ENCODE assay signal across 10 cellular contexts in the genomic region with DNA sequence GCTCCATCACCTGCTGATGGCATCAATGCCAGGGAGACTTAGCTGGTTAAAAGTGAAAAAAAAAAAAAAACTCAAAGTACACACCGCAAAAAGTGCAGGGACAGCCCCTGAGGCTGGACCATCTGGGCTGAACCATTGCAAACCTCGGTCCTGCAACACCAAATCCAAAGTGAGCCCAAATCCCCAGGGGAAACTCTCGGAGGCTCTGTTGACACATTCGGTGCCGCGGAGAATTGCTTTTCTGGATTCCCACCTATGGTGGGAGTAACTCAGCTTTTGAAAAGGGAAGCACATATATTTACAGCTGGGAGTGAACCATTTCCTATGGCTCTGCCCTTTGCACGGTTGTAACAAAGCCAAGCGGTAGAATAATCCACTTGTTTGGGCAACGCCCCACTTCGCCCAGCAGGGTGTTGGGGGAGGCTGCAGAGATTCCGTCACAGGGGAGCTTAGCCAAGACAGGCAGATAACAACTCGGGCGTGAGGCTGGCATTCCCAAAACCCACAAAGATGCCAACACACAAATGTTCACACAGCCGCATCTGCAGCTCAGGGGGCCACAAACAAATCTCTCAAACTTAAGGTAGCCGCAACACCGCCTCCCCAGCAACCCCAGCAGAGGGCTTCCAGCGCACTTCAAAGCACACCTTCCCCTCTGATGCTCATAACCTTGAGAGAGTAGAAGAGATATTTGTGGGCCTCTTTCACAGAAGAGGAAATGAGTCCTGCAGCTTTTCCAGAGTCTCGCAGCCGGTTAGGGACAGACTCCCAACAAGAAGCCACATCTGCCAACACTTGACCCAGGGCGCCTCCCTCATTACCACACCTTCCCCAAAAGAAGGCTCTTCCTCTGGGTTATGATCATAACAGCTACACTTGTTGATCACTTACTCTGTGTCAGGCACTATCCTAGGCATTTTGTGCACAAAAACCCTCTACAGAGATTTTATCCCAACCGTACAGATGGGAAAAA. TPM values are rescaled to one million over a fixed set of nuclear protein-coding genes. Genes with fewer than 3 reads are reported as not detected.
DNase-seq lines count a peak whose midpoint lies in the region; ATAC-seq, FAIRE-seq and TF ChIP-seq lines count a peak whose summit lies in the region.
"Had no signal": no experiment of that assay in that cellular context is flagged by ENCODE, and none has a peak within 500 bp of the region (broad histone marks: within the 10 kb centered on the region; RNA-seq: fewer than 3 reads in every experiment).

No MANE protein-coding gene starts in this region.

- CTCF ChIA-PET in activated CD4-positive, alpha-beta T cell treated with anti-CD3 and anti-CD28 coated beads for 36 hours (lab: Charles Lee) = interaction anchor here (0.9 to 2.4 kb wide), 4 partner anchors 20 to 245 kb away, joined by 3 to 19 read pairs (median 4); no protein-coding TSS in a partner anchor

- H3K27ac Mint-ChIP-seq in activated CD4-positive, alpha-beta T cell treated with anti-CD3 and anti-CD28 coated beads for 36 hours = no peak overlapping the region

- peak overlapping the region; percentile 30 for H3K4me2 ChIP-seq in skeletal muscle satellite cell (ENCODE audit: low read length)

- H3K9ac ChIP-seq in skeletal muscle satellite cell (ENCODE audit: low read depth, low read length) = no peak overlapping the region

- H3K4me3 ChIP-seq in MG63 (no peak overlapping the region), bronchial epithelial cell (ENCODE audit: low read depth, low read length) (no peak overlapping the region), skeletal muscle satellite cell (ENCODE audit: low read length) (no peak overlapping the region)

- ATAC-seq in activated CD4-positive, alpha-beta T cell treated with anti-CD3 and anti-CD28 coated beads for 36 hours = no peak
- no peak for ATAC-seq in GM19463 (IDR thresholded peaks at IDR 0.05; ENCODE audit: unreplicated experiment)
- no peak for ATAC-seq in GM21528 (IDR thresholded peaks at IDR 0.05; ENCODE audit: low FRiP score, unreplicated experiment)

- FAIRE-seq in bronchial epithelial cell (lab: Jason Lieb, UNC) = no peak
- FAIRE-seq: endothelial cell of umbilical vein had no signal

- H3K36me3 Mint-ChIP-seq in activated CD4-positive, alpha-beta T cell treated with anti-CD3 and anti-CD28 coated beads for 36 hours (ENCODE audit: low read depth) = peaks cover 56% of the 10 kb centered on the region

- no peaks in the 10 kb centered on the region for H3K36me3 ChIP-seq in MG63
- H3K36me3 ChIP-seq in bronchial epithelial cell (ENCODE audit: control insufficient read depth, insufficient read depth, low read length) = no peaks in the 10 kb centered on the region
- H3K36me3 ChIP-seq in skeletal muscle satellite cell (ENCODE audit: insufficient read depth, low read length) = no peaks in the 10 kb centered on the region

- H3K9me3 ChIP-seq in MG63 (no peaks in the 10 kb centered on the region), skeletal muscle satellite cell (replicated peaks; ENCODE audit: low read length) (no peaks in the 10 kb centered on the region)

- no peaks in the 10 kb centered on the region for H3K9me3 Mint-ChIP-seq in activated CD4-positive, alpha-beta T cell treated with anti-CD3 and anti-CD28 coated beads for 36 hours (ENCODE audit: low read depth)
- H3K9me3 Mint-ChIP-seq: neural crest cell had no signal

- intact Hi-C loops in activated CD4-positive, alpha-beta T cell treated with anti-CD3 and anti-CD28 coated beads for 36 hours (cut with DNase I, micrococcal nuclease) = no loop called here

- H3K27me3 Mint-ChIP-seq in activated CD4-positive, alpha-beta T cell treated with anti-CD3 and anti-CD28 coated beads for 36 hours = no peaks in the 10 kb centered on the region

- peaks cover 56% of the 10 kb centered on the region for H3K4me1 Mint-ChIP-seq in activated CD4-positive, alpha-beta T cell treated with anti-CD3 and anti-CD28 coated beads for 36 hours
- H3K4me1 Mint-ChIP-seq: neural crest cell had no signal

- TF ChIP-seq CTCF in bronchial epithelial cell (IDR thresholded peaks at IDR 0.05; ENCODE audit: insufficient read depth, low read length, severe bottlenecking) = no peak

- no peak for DNase-seq in activated CD4-positive, alpha-beta T cell treated with anti-CD3 and anti-CD28 coated beads for 36 hours
- DNase-seq in activated CD4-positive, alpha-beta T cell treated with anti-CD3 and anti-CD28 coated beads for 4 hours = no peak
- peak; percentile 76 for DNase-seq in MG63
- peak; percentile 51 for DNase-seq in bronchial epithelial cell (ENCODE audit: low read depth)
- DNase-seq in HuH-7.5 (ENCODE audit: low spot score) = no peak

- POLR2A ChIA-PET in activated CD4-positive, alpha-beta T cell treated with anti-CD3 and anti-CD28 coated beads for 36 hours (lab: Charles Lee) = no interaction called here

- H3K27me3 ChIP-seq in MG63 (no peaks in the 10 kb centered on the region), bronchial epithelial cell (ENCODE audit: control insufficient read depth, insufficient read depth, low read length) (peaks cover 3% of the 10 kb centered on the region), skeletal muscle satellite cell (ENCODE audit: control insufficient read depth, insufficient read depth, low read length) (peaks cover 30% of the 10 kb centered on the region)

- peak overlapping the region; percentile 34 for H3K4me3 Mint-ChIP-seq in activated CD4-positive, alpha-beta T cell treated with anti-CD3 and anti-CD28 coated beads for 36 hours
- H3K4me3 Mint-ChIP-seq: neural crest cell had no signal

- no peaks in the 10 kb centered on the region for H3K4me1 ChIP-seq in skeletal muscle satellite cell (ENCODE audit: control insufficient read depth, insufficient read depth, low read length)

RNA-seq across cellular contexts. Expression of a gene that starts 11.4 kb away (rescaled TPM):
- total RNA-seq in activated CD4-positive, alpha-beta T cell treated with anti-CD3 and anti-CD28 coated beads for 36 hours = 10 to 100 TPM; 72.2 to 89.9 TPM
- total RNA-seq in MG63 (2014; rRNA removed; shearing (Covaris generic); ENCODE audit: low replicate concordance) = 0.03 TPM in 1 of 2 replicates, not detected in the other
- total RNA-seq in bronchial epithelial cell = under 0.01 TPM in 2 replicates
- under 0.01 and 0.25 TPM in 2 replicates for total RNA-seq in skeletal muscle satellite cell (2012; rRNA removed)
- total RNA-seq: endothelial cell of umbilical vein had no signal

Comparison
In these comparisons a context has a peak if more than half of its experiments do, and no peak if none do; other contexts are left out.
1. DNase-seq: peak in MG63 (single experiment) and bronchial epithelial cell (single experiment); none in activated CD4-positive, alpha-beta T cell treated with anti-CD3 and anti-CD28 coated beads for 36 hours (single experiment), activated CD4-positive, alpha-beta T cell treated with anti-CD3 and anti-CD28 coated beads for 4 hours (0 of 2) and HuH-7.5 (single experiment).
2. RNA of a gene that starts 11.4 kb away (total RNA-seq): 72.2 to 89.9 TPM in activated CD4-positive, alpha-beta T cell treated with anti-CD3 and anti-CD28 coated beads for 36 hours; 0.03 TPM in MG63 and under 0.01 TPM in bronchial epithelial cell; every median in the first group is over 10 times any median in the second.